ENCODE assay signal across 14 cellular contexts in genomic region chr6:17968876-17969275, GRCh38. TPM values are rescaled to one million over a fixed set of nuclear protein-coding genes. Genes with fewer than 3 reads are reported as not detected.
"Had no signal": no experiment of that assay in that cellular context is flagged by ENCODE, and none has a peak within 500 bp of the region (broad histone marks: within the 10 kb centered on the region; RNA-seq: fewer than 3 reads in every experiment).

No MANE protein-coding gene starts in this region.

- FAIRE-seq: TTC549 had no signal

- H3K9me3 ChIP-seq: lower lobe of right lung, ovary had no signal

- H3K27me3 ChIP-seq: ovary had no signal

- ATAC-seq: lower lobe of right lung; stimulated activated effector memory CD8-positive, alpha-beta T cell treated with anti-CD3 and anti-CD28 coated beads, Interleukin-12 subunit alpha, Interleukin-12 subunit beta, amount 100 ng/mL, for 72 hours had no signal

- H3K36me3 ChIP-seq: lower lobe of right lung, ovary had no signal

- H3K27ac ChIP-seq: lower lobe of right lung, ovary had no signal

- DNase-seq: activated CD4-positive, alpha-beta T cell treated with anti-CD3 and anti-CD28 coated beads, Interleukin-2, amount 50 U/mL, for 1 hour; activated naive CD4-positive, alpha-beta T cell treated with Interleukin-2 at 50 U/mL for 16 hours; activated T-cell treated with anti-CD3 and anti-CD28 coated beads for 4 hours; aorta; endodermal cell; kidney glomerular epithelial cell; lower lobe of right lung; nephron progenitor cell; ovary; stimulated activated CD4-positive, alpha-beta T cell treated with anti-CD3 and anti-CD28 coated beads, Interleukin-2, amount 100 ng/mL, for 24 hours; SW 1271 had no signal

- H3K4me3 ChIP-seq: lower lobe of right lung, ovary had no signal

RNA-seq across cellular contexts. Expression of gene KIF13A, which starts 18.6 kb away (rescaled TPM):
- total RNA-seq: T-helper 2 cell treated with Interferon-gamma antibody and Interleukin-4, amounts not matched to agents 100 ng/mL and 5 ng/mL, for 36 hours had no signal
